Comparison of ENCODE assay signal across 13 cellular contexts in genomic region chr7:105261689-105262088, GRCh38.
DNase-seq lines count a peak whose midpoint lies in the region; FAIRE-seq and TF ChIP-seq lines count a peak whose summit lies in the region.
"Had no signal": no experiment of that assay in that cellular context is flagged by ENCODE, and none has a peak within 500 bp of the region (broad histone marks: within the 10 kb centered on the region; RNA-seq: fewer than 3 reads in every experiment).

No MANE protein-coding gene starts in this region.

- in situ Hi-C loops in Caki2 (cut with HindIII; ENCODE audit: low pct_unique_long_range_greater_than_20kb, low sequenced_read_pairs), result no loop called here

- no peak for FAIRE-seq in GM12892 (lab: Jason Lieb, UNC)

- TF ChIP-seq POLR2A in GM12892 (IDR thresholded peaks at IDR 0.05; ENCODE audit: low read depth, low read length), result no peak

- DNase-seq in Caki2 (ENCODE audit: low read depth) (peak; percentile 34), HT-29 (ENCODE audit: low spot score) (peak; percentile 58), RPMI7951 (ENCODE audit: low read depth) (peak; percentile 51), iPS-NIHi7 (ENCODE audit: extremely low spot score) (peak; percentile 27), GM12892 (ENCODE audit: insufficient read length) (no peak), A172 (ENCODE audit: low spot score) (no peak), cerebellar cortex (ENCODE audit: low spot score) (no peak)
- DNase-seq in activated CD4-positive, alpha-beta T cell treated with anti-CD3 and anti-CD28 coated beads, Interleukin-2, amount 50 U/mL, for 48 hours, result no peak
- DNase-seq: activated CD8-positive, alpha-beta memory T cell treated with anti-CD3 and anti-CD28 coated beads, Interleukin-2, amount 10 ng/mL, durations not matched to agents 7 days and 5 days; Caco-2; H9; head of caudate nucleus; RPMI8226 had no signal

Comparison
In these comparisons a context has a peak if more than half of its experiments do, and no peak if none do; other contexts are left out.
1. DNase-seq: peak in Caki2 (single experiment), HT-29 (single experiment), RPMI7951 (single experiment) and iPS-NIHi7 (single experiment); none in activated CD4-positive, alpha-beta T cell treated with anti-CD3 and anti-CD28 coated beads, Interleukin-2, amount 50 U/mL, for 48 hours (0 of 2), GM12892 (single experiment), A172 (single experiment) and cerebellar cortex (single experiment).